In genomic region chr6:29666826-29667130, GRCh38 we compare ENCODE assay signal across 1 cellular context.
TF ChIP-seq lines count a peak whose summit lies in the region.

No MANE protein-coding gene starts in this region.

TF ChIP-seq in SK-N-SH, 30 proteins besides CTCF, POLR2A, EP300 and RAD21:
- TF ChIP-seq TCF12 (IDR thresholded peaks at IDR 0.05) (no peak), TEAD4 (IDR thresholded peaks at IDR 0.05; ENCODE audit: borderline replicate concordance, insufficient read depth) (no peak), RFX5 (IDR thresholded peaks at IDR 0.05; ENCODE audit: low read length) (no peak), MXI1 (IDR thresholded peaks at IDR 0.05; ENCODE audit: low read depth, low read length) (no peak), USF2 (IDR thresholded peaks at IDR 0.05; ENCODE audit: borderline replicate concordance, low read depth, low read length) (no peak), GATA2 (CRISPR knock-in tag; IDR thresholded peaks at IDR 0.05) (no peak), RXRA (IDR thresholded peaks at IDR 0.05; ENCODE audit: borderline replicate concordance, low read depth) (no peak), ZBTB33 (IDR thresholded peaks at IDR 0.05; ENCODE audit: borderline replicate concordance, low read depth) (no peak)
